Comparison of ENCODE assay signal across 8 cellular contexts in the genomic region with DNA sequence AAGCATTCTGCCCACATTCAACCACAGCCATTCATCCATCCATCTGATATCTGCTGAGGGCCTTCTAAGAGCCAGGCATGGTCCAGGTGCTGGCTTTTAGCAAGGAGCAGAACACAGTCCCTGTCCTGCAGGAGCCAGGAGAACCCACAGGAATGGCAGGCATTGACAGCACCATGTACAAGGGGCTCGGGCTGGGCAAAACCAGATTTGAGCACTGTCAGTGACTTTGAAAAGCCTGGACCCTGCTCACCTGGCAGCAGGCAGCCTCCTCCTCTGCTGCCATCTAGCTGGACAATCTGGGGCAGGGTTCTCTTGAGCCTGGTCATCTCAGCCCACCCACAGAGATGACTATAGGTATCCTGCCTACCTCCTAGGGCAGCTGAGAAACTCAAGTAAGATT.
A peak's percentile ranks its signal among the peaks of the same experiment; 100 is the strongest.
DNase-seq lines count a peak whose midpoint lies in the region; ATAC-seq and TF ChIP-seq lines count a peak whose summit lies in the region.

No MANE protein-coding gene starts in this region.

- WGBS in testis, 2 donors, result 86 to 100% methylated on average over 1 of the region's 1 CpG

- H3K4me1 ChIP-seq in testis, result peaks cover 45% of the 10 kb centered on the region

- DNase-seq in DMS53 (lab: John Stamatoyannopoulos, UW) (peak; percentile 5), DMS53 treated with DMSO at 0.1 percent for 48 hours (lab: John Stamatoyannopoulos, UW; ENCODE audit: unreplicated experiment) (no peak), astrocyte of the hippocampus (ENCODE audit: low read depth, low spot score) (peak; percentile 25), kidney tubule cell (ENCODE audit: low spot score) (peak; percentile 38), testis (no peak), NCI-H345 treated with DMSO at 0.1 percent for 48 hours (lab: John Stamatoyannopoulos, UW; ENCODE audit: unreplicated experiment) (no peak)

- intact Hi-C loops in testis (cut with DNase I; ENCODE audit: low total_unique reads), result no loop called here

- ATAC-seq in GM18498 (IDR thresholded peaks at IDR 0.05; ENCODE audit: unreplicated experiment), result no peak
- ATAC-seq in GM21723 (IDR thresholded peaks at IDR 0.05; ENCODE audit: unreplicated experiment), result no peak

- no peaks in the 10 kb centered on the region for H3K36me3 ChIP-seq in testis (ENCODE audit: low read depth, missing control alignments)

- no peaks in the 10 kb centered on the region for H3K9me3 ChIP-seq in testis

- no peak overlapping the region for H3K4me3 ChIP-seq in testis

- H3K27me3 ChIP-seq in testis, result no peaks in the 10 kb centered on the region

- no peak for TF ChIP-seq CTCF in testis (IDR thresholded peaks at IDR 0.05)

- TF ChIP-seq POLR2A in testis (IDR thresholded peaks at IDR 0.05), result no peak

- H3K27ac ChIP-seq in testis, result peak overlapping the region; percentile 68 to 70

Comparison
In these comparisons a context has a peak if more than half of its experiments do, and no peak if none do; other contexts are left out.
1. DNase-seq: peak in DMS53 (single experiment), astrocyte of the hippocampus (single experiment) and kidney tubule cell (single experiment); none in DMS53 treated with DMSO at 0.1 percent for 48 hours (single experiment), testis (single experiment) and NCI-H345 treated with DMSO at 0.1 percent for 48 hours (single experiment).